ENCODE assay signal across 1 cellular context in the genomic region with DNA sequence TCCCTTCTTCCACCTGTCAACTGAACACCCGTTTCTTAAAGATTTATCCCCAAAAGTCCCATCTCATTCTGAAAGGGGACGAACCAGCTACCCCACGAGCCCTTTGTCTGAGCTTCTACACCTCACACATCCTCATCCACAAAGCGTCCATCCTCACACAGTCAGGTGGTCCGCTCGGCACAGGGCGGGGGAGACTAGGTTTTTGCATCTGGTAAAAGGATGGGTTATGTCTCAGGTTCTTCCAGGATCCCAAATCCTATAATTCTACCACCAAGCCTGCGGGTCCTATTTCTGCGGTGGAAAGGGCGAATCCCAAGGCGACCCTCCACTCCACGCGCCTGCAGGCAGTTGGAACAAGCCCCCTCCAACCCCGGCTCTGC.
A peak's percentile ranks its signal among the peaks of the same experiment; 100 is the strongest.
TF ChIP-seq lines count a peak whose summit lies in the region.

No MANE protein-coding gene starts in this region.

TF ChIP-seq in H1, 55 proteins besides CTCF, POLR2A, EP300 and RAD21:
- TF ChIP-seq, protein P1, sequence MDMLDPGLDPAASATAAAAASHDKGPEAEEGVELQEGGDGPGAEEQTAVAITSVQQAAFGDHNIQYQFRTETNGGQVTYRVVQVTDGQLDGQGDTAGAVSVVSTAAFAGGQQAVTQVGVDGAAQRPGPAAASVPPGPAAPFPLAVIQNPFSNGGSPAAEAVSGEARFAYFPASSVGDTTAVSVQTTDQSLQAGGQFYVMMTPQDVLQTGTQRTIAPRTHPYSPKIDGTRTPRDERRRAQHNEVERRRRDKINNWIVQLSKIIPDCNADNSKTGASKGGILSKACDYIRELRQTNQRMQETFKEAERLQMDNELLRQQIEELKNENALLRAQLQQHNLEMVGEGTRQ (IDR thresholded peaks at IDR 0.05; ENCODE audit: low read length): no peak
- 0 out of 2 replicates have a peak, but pooled peaks have one; percentile 1 for TF ChIP-seq PHF8 (conservative IDR thresholded peaks at IDR 0.05; ENCODE audit: low read depth, low read length)
- TF ChIP-seq NRF1 (IDR thresholded peaks at IDR 0.05; ENCODE audit: low read depth, low read length): no peak
- no peak for TF ChIP-seq RBBP5 (IDR thresholded peaks at IDR 0.05; ENCODE audit: borderline replicate concordance, low read depth, low read length)
- peak; percentile 58 for TF ChIP-seq SAP30 (IDR thresholded peaks at IDR 0.05; ENCODE audit: insufficient read depth, insufficient replicate concordance, low read length)
